In the genomic region with DNA sequence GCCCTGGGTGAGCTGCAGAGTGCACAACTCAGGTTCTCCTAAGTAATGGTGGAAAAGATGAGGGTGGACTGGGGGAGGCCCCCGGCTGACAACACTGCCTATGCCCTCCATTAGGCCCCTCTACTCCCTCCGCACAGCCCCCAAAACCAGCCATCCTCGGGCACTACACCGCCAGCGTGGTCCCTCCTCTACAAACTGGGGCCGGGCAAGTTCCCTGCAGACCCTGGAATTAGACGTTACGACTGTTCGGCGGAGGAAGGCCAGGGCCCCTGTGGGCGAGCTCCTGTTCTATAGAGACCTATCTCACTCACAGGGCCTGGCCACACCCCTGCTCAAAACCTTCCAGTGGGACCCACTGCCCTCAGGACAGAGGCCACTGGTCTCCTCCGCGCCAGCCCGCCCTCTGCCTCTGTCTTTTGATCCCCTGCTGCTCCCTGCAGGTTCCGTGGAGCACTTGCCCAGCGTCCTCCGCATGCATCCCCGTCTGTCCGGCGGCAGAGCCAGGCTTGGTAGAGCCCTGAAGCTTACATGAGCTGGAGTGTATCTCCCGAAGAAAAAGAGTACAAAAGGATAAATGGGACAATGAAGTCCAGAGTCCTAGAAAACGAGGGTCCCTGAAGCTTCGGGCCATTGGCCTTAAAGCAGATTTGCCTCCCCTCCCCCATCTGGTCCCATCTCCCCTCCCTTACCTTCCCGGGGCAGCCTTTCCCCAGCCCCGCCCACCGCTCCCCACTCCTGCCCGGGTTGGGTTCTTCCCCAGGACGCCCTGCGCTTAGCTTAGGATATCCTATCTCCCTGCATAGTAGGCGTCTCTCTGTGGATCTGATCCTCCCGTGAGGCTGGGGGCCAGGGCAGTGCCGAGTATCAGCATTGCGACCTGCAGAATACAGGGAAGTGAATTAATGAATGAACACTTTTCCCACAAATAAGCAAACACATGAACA, we compare ENCODE assay signal across 8 cellular contexts.
DNase-seq lines count a peak whose midpoint lies in the region; ATAC-seq and TF ChIP-seq lines count a peak whose summit lies in the region.

No MANE protein-coding gene starts in this region.

- H3K36me3 ChIP-seq in uterus = no peaks in the 10 kb centered on the region

- H3K27me3 Mint-ChIP-seq in brain = peaks cover 11% of the 10 kb centered on the region
- H3K27me3 Mint-ChIP-seq in activated naive CD4-positive, alpha-beta T cell treated with anti-CD3 and anti-CD28 coated beads, Interleukin-2, amount 10 ng/mL, durations not matched to agents 7 days and 5 days = peaks cover 58% of the 10 kb centered on the region

- no peaks in the 10 kb centered on the region for H3K36me3 Mint-ChIP-seq in brain
- H3K36me3 Mint-ChIP-seq in activated naive CD4-positive, alpha-beta T cell treated with anti-CD3 and anti-CD28 coated beads, Interleukin-2, amount 10 ng/mL, durations not matched to agents 7 days and 5 days = no peaks in the 10 kb centered on the region

- no peak overlapping the region for H3K27ac ChIP-seq in uterus

- no peaks in the 10 kb centered on the region for H3K4me1 ChIP-seq in uterus

- no peaks in the 10 kb centered on the region for H3K27me3 ChIP-seq in uterus

- peak; percentile 43 for DNase-seq in Daoy (ENCODE audit: low read depth)
- DNase-seq in left colon = no peak
- no peak for DNase-seq in uterus
- DNase-seq in GOT3 (lab: John Stamatoyannopoulos, UW) = no peak
- DNase-seq in activated naive CD4-positive, alpha-beta T cell treated with anti-CD3 and anti-CD28 coated beads, Interleukin-2, amount 10 ng/mL, durations not matched to agents 7 days and 5 days = no peak
- no peak for DNase-seq in SW480 (ENCODE audit: low spot score)

- peak overlapping the region; percentile 17 to 79 (median 67) for H3K27ac Mint-ChIP-seq in brain
- H3K27ac Mint-ChIP-seq in activated naive CD4-positive, alpha-beta T cell treated with anti-CD3 and anti-CD28 coated beads, Interleukin-2, amount 10 ng/mL, durations not matched to agents 7 days and 5 days = no peak overlapping the region

- TF ChIP-seq CTCF in brain (conservative IDR thresholded peaks at IDR 0.05) (peak in 1 of 2 experiments; percentile 37), uterus (IDR thresholded peaks at IDR 0.05) (no peak)

- TF ChIP-seq POLR2A in uterus (IDR thresholded peaks at IDR 0.05) = no peak

- CTCF ChIA-PET in activated naive CD4-positive, alpha-beta T cell treated with anti-CD3 and anti-CD28 coated beads, Interleukin-2, amount 10 ng/mL, durations not matched to agents 7 days and 5 days (lab: Charles Lee) = interaction anchor here (0.6 to 3.5 kb wide), 31 partner anchors 9 to 844 kb away, joined by 3 to 31 read pairs (median 4); partner anchors contain the start of genes CLTB and CPLX2

- no peaks in the 10 kb centered on the region for H3K9me3 ChIP-seq in uterus

- peaks cover 43% of the 10 kb centered on the region for H3K4me1 Mint-ChIP-seq in brain
- peaks cover 9% of the 10 kb centered on the region for H3K4me1 Mint-ChIP-seq in activated naive CD4-positive, alpha-beta T cell treated with anti-CD3 and anti-CD28 coated beads, Interleukin-2, amount 10 ng/mL, durations not matched to agents 7 days and 5 days

- intact Hi-C loops in left colon (cut with DNase I, micrococcal nuclease) = no loop called here
- intact Hi-C loops in uterus (cut with DNase I; ENCODE audit: low total_unique reads) = no loop called here

- H3K9me3 Mint-ChIP-seq in brain = peaks cover 3 to 9% (median 5%) of the 10 kb centered on the region in 5 experiments
- H3K9me3 Mint-ChIP-seq in activated naive CD4-positive, alpha-beta T cell treated with anti-CD3 and anti-CD28 coated beads, Interleukin-2, amount 10 ng/mL, durations not matched to agents 7 days and 5 days = no peaks in the 10 kb centered on the region

- peak overlapping the region; percentile 57 to 79 (median 74) for H3K4me3 Mint-ChIP-seq in brain
- H3K4me3 Mint-ChIP-seq in activated naive CD4-positive, alpha-beta T cell treated with anti-CD3 and anti-CD28 coated beads, Interleukin-2, amount 10 ng/mL, durations not matched to agents 7 days and 5 days = no peak overlapping the region

- ATAC-seq in HG02798 (IDR thresholded peaks at IDR 0.05; ENCODE audit: poor library complexity, unreplicated experiment) (peak; percentile 9), left colon (peak; percentile 15)

- no peak overlapping the region for H3K4me3 ChIP-seq in uterus
